ENCODE assay signal across 19 cellular contexts in genomic region chr10:36026081-36026480, GRCh38.
DNase-seq lines count a peak whose midpoint lies in the region; ATAC-seq and TF ChIP-seq lines count a peak whose summit lies in the region.
"Had no signal": no experiment of that assay in that cellular context is flagged by ENCODE, and none has a peak within 500 bp of the region (broad histone marks: within the 10 kb centered on the region; RNA-seq: fewer than 3 reads in every experiment).

No MANE protein-coding gene starts in this region.

- no peaks in the 10 kb centered on the region for H3K9me3 ChIP-seq in PC-3 (ENCODE audit: low read length)
- H3K9me3 ChIP-seq in CD8-positive, alpha-beta memory T cell (ENCODE audit: low read length): no peaks in the 10 kb centered on the region
- H3K9me3 ChIP-seq: A549; BLaER1 treated with 17β-estradiol and CSF1 and Interleukin-3, amounts not matched to agents 10 nM and 100 nM had no signal

- no peak overlapping the region for H3K27ac Mint-ChIP-seq in CD8-positive, alpha-beta memory T cell
- H3K27ac Mint-ChIP-seq: CD8-positive, alpha-beta T cell had no signal

- H3K4me3 ChIP-seq in PC-3 (ENCODE audit: low read length): no peak overlapping the region
- no peak overlapping the region for H3K4me3 ChIP-seq in CD8-positive, alpha-beta memory T cell (ENCODE audit: low read length)
- H3K4me3 ChIP-seq: A549; BLaER1 treated with 17β-estradiol and CSF1 and Interleukin-3, amounts not matched to agents 10 nM and 100 nM had no signal

- H3K79me2 ChIP-seq in PC-3 (ENCODE audit: low read length): no peaks in the 10 kb centered on the region

- no peaks in the 10 kb centered on the region for H3F3A ChIP-seq in PC-3 (ENCODE audit: low read length, unreplicated experiment)

- BruUV-seq in PC-3 (replicated peaks; lab: Mats Ljungman, UMichigan): no TSS peak

- POLR2A ChIA-PET in PC-3 (lab: Charles Lee; ENCODE audit: unreplicated experiment): no interaction called here
- POLR2A ChIA-PET in CD8-positive, alpha-beta memory T cell (lab: Charles Lee): no interaction called here

- no peaks in the 10 kb centered on the region for H3K36me3 Mint-ChIP-seq in CD8-positive, alpha-beta memory T cell
- H3K36me3 Mint-ChIP-seq: CD8-positive, alpha-beta T cell had no signal

- ATAC-seq in PC-3 (no peak), GM18858 (IDR thresholded peaks at IDR 0.05; ENCODE audit: unreplicated experiment) (no peak)
- ATAC-seq: A549; CD8-positive, alpha-beta T cell; Panc1 had no signal

- H4K20me1 ChIP-seq in PC-3 (ENCODE audit: low read length): no peaks in the 10 kb centered on the region
- H4K20me1 ChIP-seq: BLaER1 treated with 17β-estradiol and CSF1 and Interleukin-3, amounts not matched to agents 10 nM and 100 nM had no signal

- H3K4me1 ChIP-seq in PC-3 (ENCODE audit: insufficient read depth, low read length): peaks cover 15% of the 10 kb centered on the region
- H3K4me1 ChIP-seq in CD8-positive, alpha-beta memory T cell (ENCODE audit: insufficient read depth, low read length): no peaks in the 10 kb centered on the region
- H3K4me1 ChIP-seq: BLaER1 treated with 17β-estradiol and CSF1 and Interleukin-3, amounts not matched to agents 10 nM and 100 nM had no signal

- H2AFZ ChIP-seq in PC-3 (ENCODE audit: low read length): no peak overlapping the region

- H3K27me3 Mint-ChIP-seq in CD8-positive, alpha-beta memory T cell: no peaks in the 10 kb centered on the region

- TF ChIP-seq CTCF in PC-3 (conservative IDR thresholded peaks at IDR 0.05; ENCODE audit: low read depth, low read length): no peak

- H3K9me2 ChIP-seq in PC-3 (replicated peaks; ENCODE audit: low read length): 0 out of 2 replicates have a peak, but pooled peaks cover 4% of the 10 kb centered on the region

- peaks cover 3 to 18% (median 4%) of the 10 kb centered on the region in 5 donors for H3K9me3 Mint-ChIP-seq in CD8-positive, alpha-beta memory T cell
- H3K9me3 Mint-ChIP-seq: CD8-positive, alpha-beta T cell; H9 had no signal

- DNase-seq in EH (ENCODE audit: low read depth): peak; percentile 52
- DNase-seq in PC-3: peak; percentile 68
- DNase-seq in kidney tubule cell (ENCODE audit: low spot score): peak; percentile 34
- DNase-seq in stromal cell of bone marrow (ENCODE audit: low read depth): peak; percentile 29
- DNase-seq in CD8-positive, alpha-beta memory T cell: no peak
- DNase-seq in NCI-H2227 treated with DMSO at 0.1 percent for 48 hours (lab: John Stamatoyannopoulos, UW): no peak
- DNase-seq: CD8-positive, alpha-beta T cell; H9; NCI-H1105 treated with DMSO at 0.1 percent for 48 hours; NCI-H187; NCI-H2107; NCI-H226; NCI-H524; SW 1271 had no signal

- no peaks in the 10 kb centered on the region for H3K36me3 ChIP-seq in PC-3 (ENCODE audit: low read depth, low read length)
- no peaks in the 10 kb centered on the region for H3K36me3 ChIP-seq in CD8-positive, alpha-beta memory T cell (ENCODE audit: insufficient read depth, low read length)
- H3K36me3 ChIP-seq: BLaER1 treated with 17β-estradiol and CSF1 and Interleukin-3, amounts not matched to agents 10 nM and 100 nM had no signal

- H3K4me2 ChIP-seq in PC-3 (ENCODE audit: low read length): no peak overlapping the region
- H3K4me2 ChIP-seq: A549; BLaER1 treated with 17β-estradiol and CSF1 and Interleukin-3, amounts not matched to agents 10 nM and 100 nM had no signal

- no peak overlapping the region for H3K4me3 Mint-ChIP-seq in CD8-positive, alpha-beta memory T cell
- H3K4me3 Mint-ChIP-seq: CD8-positive, alpha-beta T cell; H9 had no signal

- CTCF ChIA-PET in PC-3 (lab: Charles Lee): no interaction called here
- CTCF ChIA-PET in CD8-positive, alpha-beta memory T cell (lab: Charles Lee): no interaction called here

- H3K27me3 ChIP-seq in PC-3 (ENCODE audit: low read length): no peaks in the 10 kb centered on the region
- H3K27me3 ChIP-seq in CD8-positive, alpha-beta memory T cell (ENCODE audit: insufficient read depth, low read length, poor library complexity, severe bottlenecking): no peaks in the 10 kb centered on the region
- H3K27me3 ChIP-seq: BLaER1 treated with 17β-estradiol and CSF1 and Interleukin-3, amounts not matched to agents 10 nM and 100 nM had no signal

- no peak overlapping the region for H3K27ac ChIP-seq in PC-3 (ENCODE audit: low read length)
- no peak overlapping the region for H3K27ac ChIP-seq in CD8-positive, alpha-beta memory T cell (ENCODE audit: low read depth, low read length)
- H3K27ac ChIP-seq: A549; BLaER1 treated with 17β-estradiol and CSF1 and Interleukin-3, amounts not matched to agents 10 nM and 100 nM; HL-60 had no signal

- intact Hi-C loops in PC-3 (cut with micrococcal nuclease): no loop called here

- H3K4me1 Mint-ChIP-seq in CD8-positive, alpha-beta memory T cell: no peaks in the 10 kb centered on the region

- no peak overlapping the region for H3K9ac ChIP-seq in PC-3 (ENCODE audit: low read length)
- H3K9ac ChIP-seq: BLaER1 treated with 17β-estradiol and CSF1 and Interleukin-3, amounts not matched to agents 10 nM and 100 nM had no signal

Comparison
In these comparisons a context has a peak if more than half of its experiments do, and no peak if none do; other contexts are left out.
1. DNase-seq: peak in EH (single experiment), PC-3 (single experiment), kidney tubule cell (single experiment) and stromal cell of bone marrow (single experiment); none in CD8-positive, alpha-beta memory T cell (0 of 5) and NCI-H2227 treated with DMSO at 0.1 percent for 48 hours (single experiment).